9 cellular contexts compared by ENCODE assay signal in the genomic region with DNA sequence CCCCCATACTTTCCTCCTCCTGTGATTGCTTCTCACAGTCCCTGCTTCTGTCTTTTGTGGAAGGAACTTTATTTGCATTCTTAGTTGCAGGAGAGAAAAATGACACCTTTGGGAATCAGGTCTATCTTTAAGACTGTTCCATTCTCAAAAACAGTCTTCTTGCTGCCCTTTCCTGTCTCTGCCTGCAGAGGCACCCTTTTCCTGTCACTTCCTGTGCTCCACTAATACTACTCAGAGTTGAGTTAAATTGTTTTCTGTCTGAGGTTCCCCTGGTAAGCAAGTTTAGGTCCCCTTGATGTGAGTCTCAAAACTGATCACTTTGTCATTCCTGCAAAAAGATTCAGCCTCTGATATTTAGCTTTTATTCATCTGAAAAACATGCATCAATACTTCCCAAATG.
DNase-seq lines count a peak whose midpoint lies in the region; ATAC-seq and TF ChIP-seq lines count a peak whose summit lies in the region.
"Had no signal": no experiment of that assay in that cellular context is flagged by ENCODE, and none has a peak within 500 bp of the region (broad histone marks: within the 10 kb centered on the region; RNA-seq: fewer than 3 reads in every experiment).

No MANE protein-coding gene starts in this region.

- peaks cover 4% of the 10 kb centered on the region for H3K36me3 Mint-ChIP-seq in glutamatergic neuron (ENCODE audit: unreplicated experiment)
- H3K36me3 Mint-ChIP-seq: brain had no signal

- peak overlapping the region; percentile 22 for H3K4me3 ChIP-seq in DOHH2 (ENCODE audit: low read length)

- H3K4me1 Mint-ChIP-seq in glutamatergic neuron (ENCODE audit: low read depth, unreplicated experiment): peaks cover 1% of the 10 kb centered on the region

- H3K4me1 ChIP-seq in DOHH2 (ENCODE audit: control insufficient read depth, low read length): peaks cover 20% of the 10 kb centered on the region

- ATAC-seq in GM19395 (IDR thresholded peaks at IDR 0.05; ENCODE audit: unreplicated experiment): peak; percentile 86
- no peak for ATAC-seq in GM19455 (IDR thresholded peaks at IDR 0.05; ENCODE audit: unreplicated experiment)

- no peaks in the 10 kb centered on the region for H3K9me2 ChIP-seq in DOHH2 (replicated peaks; ENCODE audit: control insufficient read depth, low read length)

- H3K27me3 ChIP-seq in DOHH2 (ENCODE audit: control insufficient read depth, low read length): no peaks in the 10 kb centered on the region

- no peak overlapping the region for H3K27ac Mint-ChIP-seq in glutamatergic neuron (ENCODE audit: unreplicated experiment)
- H3K27ac Mint-ChIP-seq: brain had no signal

- no peak overlapping the region for H3K4me3 Mint-ChIP-seq in glutamatergic neuron (ENCODE audit: unreplicated experiment)
- H3K4me3 Mint-ChIP-seq: brain had no signal

- no peak overlapping the region for H3K27ac ChIP-seq in DOHH2 (ENCODE audit: low read depth, low read length)

- DNase-seq in Kasumi-1 (lab: John Stamatoyannopoulos, UW) (peak; percentile 51 to 60), glutamatergic neuron (peak; percentile 13), EL (no peak), OCI-M2 (lab: John Stamatoyannopoulos, UW; ENCODE audit: unreplicated experiment) (no peak), anterior cingulate cortex (lab: John Stamatoyannopoulos, UW) (no peak)

- H3K9me3 Mint-ChIP-seq in glutamatergic neuron (ENCODE audit: unreplicated experiment): no peaks in the 10 kb centered on the region

- no peaks in the 10 kb centered on the region for H4K20me1 ChIP-seq in DOHH2 (ENCODE audit: control insufficient read depth, insufficient read depth, low read depth, low read length)

- H3K27me3 Mint-ChIP-seq in glutamatergic neuron (ENCODE audit: unreplicated experiment): no peaks in the 10 kb centered on the region

- H3K4me2 ChIP-seq in DOHH2 (ENCODE audit: low read length): peak overlapping the region; percentile 41

- TF ChIP-seq CTCF in DOHH2 (IDR thresholded peaks at IDR 0.05; ENCODE audit: low read depth, low read length, poor library complexity, severe bottlenecking) (peak; percentile 67), glutamatergic neuron (IDR thresholded peaks at IDR 0.05; ENCODE audit: partially characterized antibody, unreplicated experiment) (peak; percentile 37)

- no peaks in the 10 kb centered on the region for H3F3A ChIP-seq in DOHH2 (ENCODE audit: control insufficient read depth, insufficient read depth)

- no peaks in the 10 kb centered on the region for H3K9me3 ChIP-seq in DOHH2 (ENCODE audit: control insufficient read depth, insufficient read depth, low read length)

- H3K79me2 ChIP-seq in DOHH2 (ENCODE audit: control insufficient read depth, low read length): no peaks in the 10 kb centered on the region

- H3K36me3 ChIP-seq in DOHH2 (ENCODE audit: control insufficient read depth, low read length): no peaks in the 10 kb centered on the region

Comparison
In these comparisons a context has a peak if more than half of its experiments do, and no peak if none do; other contexts are left out.
1. DNase-seq: peak in Kasumi-1 (2 of 2) and glutamatergic neuron (single experiment); none in EL (single experiment), OCI-M2 (single experiment) and anterior cingulate cortex (0 of 58).